8 cellular contexts compared by ENCODE assay signal in genomic region chr10:3803884-3804741, GRCh38. TPM values are rescaled to one million over a fixed set of nuclear protein-coding genes. Genes with fewer than 3 reads are reported as not detected.
DNase-seq lines count a peak whose midpoint lies in the region; ATAC-seq, FAIRE-seq and TF ChIP-seq lines count a peak whose summit lies in the region.

No MANE protein-coding gene starts in this region.

- in situ Hi-C loops in KBM-7 (cut with MboI; ENCODE audit: low pct_unique_long_range_greater_than_20kb, low sequenced_read_pairs), result no loop called here

- DNase-seq in KBM-7 (peak; percentile 73), NCI-H2227 treated with DMSO at 0.1 percent for 48 hours (lab: John Stamatoyannopoulos, UW) (no peak), urothelium cell line (ENCODE audit: low spot score) (no peak), H7 (no peak)
- peak; percentile 82 for DNase-seq in T-helper 2 cell treated with Interferon-gamma antibody and Interleukin-4, amounts not matched to agents 5 μg/mL and 100 μg/mL, for 36 hours (ENCODE audit: low spot score)
- peak; percentile 48 to 78 for DNase-seq in central memory CD8-positive, alpha-beta T cell (ENCODE audit: low spot score in 2 of 2)

- peaks cover 77% of the 10 kb centered on the region for H3K4me1 Mint-ChIP-seq in T-helper 2 cell treated with Interferon-gamma antibody and Interleukin-4, amounts not matched to agents 5 μg/mL and 100 μg/mL, for 36 hours (ENCODE audit: low read depth)
- H3K4me1 Mint-ChIP-seq in central memory CD8-positive, alpha-beta T cell, result peaks cover 58% of the 10 kb centered on the region
- peaks cover 38% of the 10 kb centered on the region for H3K4me1 Mint-ChIP-seq in nephron

- no peak for FAIRE-seq in urothelium cell line (lab: Jason Lieb, UNC)

- H3K27me3 Mint-ChIP-seq in T-helper 2 cell treated with Interferon-gamma antibody and Interleukin-4, amounts not matched to agents 5 μg/mL and 100 μg/mL, for 36 hours (ENCODE audit: low read depth), result no peaks in the 10 kb centered on the region
- H3K27me3 Mint-ChIP-seq in central memory CD8-positive, alpha-beta T cell, result no peaks in the 10 kb centered on the region
- H3K27me3 Mint-ChIP-seq in nephron (ENCODE audit: low read depth), result no peaks in the 10 kb centered on the region

- ATAC-seq in central memory CD8-positive, alpha-beta T cell (replicated peaks; ENCODE audit: extremely low read depth, poor library complexity, severe bottlenecking), result peak; percentile 67
- ATAC-seq in GM19351 (IDR thresholded peaks at IDR 0.05; ENCODE audit: unreplicated experiment), result no peak

- no peaks in the 10 kb centered on the region for H3K9me3 Mint-ChIP-seq in T-helper 2 cell treated with Interferon-gamma antibody and Interleukin-4, amounts not matched to agents 5 μg/mL and 100 μg/mL, for 36 hours
- H3K9me3 Mint-ChIP-seq in central memory CD8-positive, alpha-beta T cell, result no peaks in the 10 kb centered on the region
- H3K9me3 Mint-ChIP-seq in nephron, result peaks cover 5% of the 10 kb centered on the region

- no peaks in the 10 kb centered on the region for H3K36me3 ChIP-seq in H7 (replicated peaks; ENCODE audit: control insufficient read depth, insufficient read depth, low read length)

- H3K4me3 Mint-ChIP-seq in T-helper 2 cell treated with Interferon-gamma antibody and Interleukin-4, amounts not matched to agents 5 μg/mL and 100 μg/mL, for 36 hours, result peak overlapping the region; percentile 77
- peak overlapping the region; percentile 57 for H3K4me3 Mint-ChIP-seq in central memory CD8-positive, alpha-beta T cell
- no peak overlapping the region for H3K4me3 Mint-ChIP-seq in nephron

- no peak overlapping the region for H3K4me3 ChIP-seq in H7 (ENCODE audit: insufficient read depth, low read depth, low read length)

- peak overlapping the region; percentile 98 for H3K27ac Mint-ChIP-seq in T-helper 2 cell treated with Interferon-gamma antibody and Interleukin-4, amounts not matched to agents 5 μg/mL and 100 μg/mL, for 36 hours
- H3K27ac Mint-ChIP-seq in central memory CD8-positive, alpha-beta T cell (ENCODE audit: low read depth), result no peak overlapping the region
- H3K27ac Mint-ChIP-seq in nephron, result peak overlapping the region; percentile 44 to 57 (median 49)

- no peaks in the 10 kb centered on the region for H3K27me3 ChIP-seq in H7 (ENCODE audit: control insufficient read depth, insufficient read depth, low read length)

- H3K36me3 Mint-ChIP-seq in T-helper 2 cell treated with Interferon-gamma antibody and Interleukin-4, amounts not matched to agents 5 μg/mL and 100 μg/mL, for 36 hours (ENCODE audit: low read depth), result no peaks in the 10 kb centered on the region
- peaks cover 33% of the 10 kb centered on the region for H3K36me3 Mint-ChIP-seq in central memory CD8-positive, alpha-beta T cell (ENCODE audit: insufficient read depth)
- H3K36me3 Mint-ChIP-seq in nephron (ENCODE audit: low read depth), result no peaks in the 10 kb centered on the region

- TF ChIP-seq CTCF in nephron (IDR thresholded peaks at IDR 0.05; ENCODE audit: unreplicated experiment in 3 of 3), result no peak

RNA-seq across cellular contexts. Expression of gene KLF6, which starts 19.1 kb away (rescaled TPM):
- 7.6 and 9.8 TPM in 2 replicates for total RNA-seq in H7 (2014; rRNA removed; shearing (Covaris generic))

Comparison
In these comparisons a context has a peak if more than half of its experiments do, and no peak if none do; other contexts are left out.
1. DNase-seq: peak in KBM-7 (single experiment), T-helper 2 cell treated with Interferon-gamma antibody and Interleukin-4, amounts not matched to agents 5 μg/mL and 100 μg/mL, for 36 hours (single experiment) and central memory CD8-positive, alpha-beta T cell (2 of 2); none in NCI-H2227 treated with DMSO at 0.1 percent for 48 hours (single experiment), urothelium cell line (single experiment) and H7 (single experiment).
2. H3K4me3 Mint-ChIP-seq: peak in T-helper 2 cell treated with Interferon-gamma antibody and Interleukin-4, amounts not matched to agents 5 μg/mL and 100 μg/mL, for 36 hours (single experiment) and central memory CD8-positive, alpha-beta T cell (single experiment); none in nephron (0 of 3).